In genomic region chr7:149496642-149497391, GRCh38 we compare ENCODE assay signal across 8 cellular contexts. TPM values are rescaled to one million over a fixed set of nuclear protein-coding genes. Genes with fewer than 3 reads are reported as not detected.
A peak's percentile ranks its signal among the peaks of the same experiment; 100 is the strongest.
DNase-seq lines count a peak whose midpoint lies in the region; ATAC-seq, FAIRE-seq and TF ChIP-seq lines count a peak whose summit lies in the region.

No MANE protein-coding gene starts in this region.

- peaks cover 26% of the 10 kb centered on the region for H3K4me1 Mint-ChIP-seq in T-helper 1 cell treated with Interleukin-12 subunit alpha and Interleukin-12 subunit beta and Interleukin-4 antibody, amounts not matched to agents 30 μg/mL and 1 μg/mL, for 36 hours (ENCODE audit: low read depth)

- H3K27ac ChIP-seq in iPS-18a (ENCODE audit: low read length), result no peak overlapping the region
- peak overlapping the region; percentile 78 to 87 for H3K27ac ChIP-seq in small intestine (ENCODE audit: low read depth in 1 of 2, low read length in 1 of 2)

- no peaks in the 10 kb centered on the region for H3K9me3 Mint-ChIP-seq in T-helper 1 cell treated with Interleukin-12 subunit alpha and Interleukin-12 subunit beta and Interleukin-4 antibody, amounts not matched to agents 30 μg/mL and 1 μg/mL, for 36 hours

- peak overlapping the region; percentile 58 for H3K9ac ChIP-seq in iPS-18a (ENCODE audit: low read length)

- H3K9me3 ChIP-seq in iPS-18a (ENCODE audit: control insufficient read depth, low read depth, low read length), result no peaks in the 10 kb centered on the region
- no peaks in the 10 kb centered on the region for H3K9me3 ChIP-seq in small intestine (ENCODE audit: control insufficient read depth, low read depth)

- H3K4me3 ChIP-seq in iPS-18a (ENCODE audit: low read length) (peak overlapping the region; percentile 80), small intestine (ENCODE audit: low read depth in 1 of 2, low read length in 2 of 2) (peak overlapping the region; percentile 79 to 94)

- no peaks in the 10 kb centered on the region for H3K27me3 Mint-ChIP-seq in T-helper 1 cell treated with Interleukin-12 subunit alpha and Interleukin-12 subunit beta and Interleukin-4 antibody, amounts not matched to agents 30 μg/mL and 1 μg/mL, for 36 hours (ENCODE audit: low read depth)

- DNase-seq in AG09319 (ENCODE audit: extremely low read depth, low read depth) (peak; percentile 23), astrocyte of the hippocampus (ENCODE audit: low read depth, low spot score) (peak; percentile 68), small intestine (peak; percentile 23), NCI-H2171 (lab: John Stamatoyannopoulos, UW) (no peak)

- peaks cover 29% of the 10 kb centered on the region for H3K36me3 Mint-ChIP-seq in T-helper 1 cell treated with Interleukin-12 subunit alpha and Interleukin-12 subunit beta and Interleukin-4 antibody, amounts not matched to agents 30 μg/mL and 1 μg/mL, for 36 hours (ENCODE audit: low read depth)

- no peak for FAIRE-seq in small intestine (lab: Jason Lieb, UNC)

- H3K27me3 ChIP-seq in iPS-18a (ENCODE audit: control insufficient read depth, insufficient read depth, low read length) (peaks cover 21% of the 10 kb centered on the region), small intestine (ENCODE audit: control insufficient read depth in 2 of 2, insufficient read depth in 2 of 2, low read length in 2 of 2) (no peaks in the 10 kb centered on the region)

- WGBS in small intestine, 3 donors, result 2 to 5% (median 3%) methylated on average over 35 to 51 of the region's 51 CpGs

- ATAC-seq in GM19035 (IDR thresholded peaks at IDR 0.05; ENCODE audit: unreplicated experiment), result peak; percentile 43
- ATAC-seq in HG03354 (IDR thresholded peaks at IDR 0.05; ENCODE audit: poor library complexity, severe bottlenecking, unreplicated experiment), result peak; percentile 40

- H3K4me3 Mint-ChIP-seq in T-helper 1 cell treated with Interleukin-12 subunit alpha and Interleukin-12 subunit beta and Interleukin-4 antibody, amounts not matched to agents 30 μg/mL and 1 μg/mL, for 36 hours, result peak overlapping the region; percentile 98

- no peaks in the 10 kb centered on the region for H3K4me1 ChIP-seq in iPS-18a (ENCODE audit: control insufficient read depth, low read depth, low read length)
- H3K4me1 ChIP-seq in small intestine (ENCODE audit: control insufficient read depth in 2 of 2, insufficient read depth in 1 of 2, low read depth in 1 of 2, low read length in 1 of 2), result no peaks in the 10 kb centered on the region

- TF ChIP-seq CTCF in AG09319 (IDR thresholded peaks at IDR 0.05; ENCODE audit: low read depth, low read length), result no peak

- H3K27ac Mint-ChIP-seq in T-helper 1 cell treated with Interleukin-12 subunit alpha and Interleukin-12 subunit beta and Interleukin-4 antibody, amounts not matched to agents 30 μg/mL and 1 μg/mL, for 36 hours, result peak overlapping the region; percentile 93

- H3K36me3 ChIP-seq in iPS-18a (ENCODE audit: control insufficient read depth, low read depth, low read length) (peaks cover 22% of the 10 kb centered on the region), small intestine (ENCODE audit: control insufficient read depth in 2 of 2, insufficient read depth in 2 of 2, low read length in 2 of 2) (peaks cover 8 to 13% of the 10 kb centered on the region in 2 donors)

RNA-seq across cellular contexts. Expression of gene ZNF746, which starts 0.8 kb away (rescaled TPM):
- 1 to 10 TPM; 6.0 to 7.6 (median 7.2) TPM for polyA plus RNA-seq in small intestine

RNA-seq across cellular contexts. Expression of gene ZNF777, which starts 36.0 kb away (rescaled TPM):
- polyA plus RNA-seq in small intestine, result 1 to 10 TPM; 3.0 to 8.6 (median 4.9) TPM
